ENCODE assay signal across 19 cellular contexts in genomic region chr2:31962757-31963361, GRCh38. TPM values are rescaled to one million over a fixed set of nuclear protein-coding genes. Genes with fewer than 3 reads are reported as not detected.
DNase-seq lines count a peak whose midpoint lies in the region; ATAC-seq, FAIRE-seq and TF ChIP-seq lines count a peak whose summit lies in the region.
"Had no signal": no experiment of that assay in that cellular context is flagged by ENCODE, and none has a peak within 500 bp of the region (broad histone marks: within the 10 kb centered on the region; RNA-seq: fewer than 3 reads in every experiment).

No MANE protein-coding gene starts in this region.

- H3K23ac ChIP-seq in IMR-90 (ENCODE audit: low read depth, low read length), result no peak overlapping the region

- ATAC-seq in activated CD8-positive, alpha-beta memory T cell treated with anti-CD3 and anti-CD28 coated beads, Interleukin-2, amount 10 ng/mL, durations not matched to agents 7 days and 5 days, result peak; percentile 84
- no peak for ATAC-seq in IMR-90 (ENCODE audit: low read depth)
- ATAC-seq: left lung, sciatic nerve had no signal

- H3K56ac ChIP-seq in IMR-90 (ENCODE audit: extremely low read depth, insufficient read depth, low read length), result no peak overlapping the region

- H3K14ac ChIP-seq in IMR-90 (replicated peaks; ENCODE audit: low read depth, low read length), result no peak overlapping the region

- no peak overlapping the region for H3K4ac ChIP-seq in IMR-90 (ENCODE audit: low read depth, low read length)

- H4K20me1 ChIP-seq in IMR-90 (ENCODE audit: insufficient read depth, low read length), result peaks cover 33% of the 10 kb centered on the region

- CTCF ChIA-PET in activated CD8-positive, alpha-beta memory T cell treated with anti-CD3 and anti-CD28 coated beads, Interleukin-2, amount 10 ng/mL, durations not matched to agents 7 days and 5 days (lab: Charles Lee), result no interaction called here
- CTCF ChIA-PET in IMR-90 (lab: Yijun Ruan, JAX), result no interaction called here

- H3K79me1 ChIP-seq in IMR-90 (ENCODE audit: low read depth in 1 of 2, low read length in 2 of 2), result peaks cover 33 to 57% of the 10 kb centered on the region in 2 experiments

- no peak overlapping the region for H3K4me2 ChIP-seq in IMR-90 (ENCODE audit: low read depth, low read length)

- no peak for TF ChIP-seq POLR2A in IMR-90 (IDR thresholded peaks at IDR 0.05; ENCODE audit: low read depth, low read length)
- TF ChIP-seq POLR2A in H54 (IDR thresholded peaks at IDR 0.05; ENCODE audit: low read depth, low read length), result no peak

- no peak overlapping the region for H2BK120ac ChIP-seq in IMR-90 (ENCODE audit: low read depth, low read length)

- peak overlapping the region; percentile 60 for H3K27ac Mint-ChIP-seq in activated CD8-positive, alpha-beta memory T cell treated with anti-CD3 and anti-CD28 coated beads, Interleukin-2, amount 10 ng/mL, durations not matched to agents 7 days and 5 days
- peak overlapping the region; percentile 31 for H3K27ac Mint-ChIP-seq in activated T-helper 2 cell treated with anti-CD3 and anti-CD28 coated beads, Interferon-gamma antibody, Interleukin-2, Interleukin-4, amounts not matched to agents 10 μg/mL and 5 μg/mL and 100 μg/mL, durations not matched to agents 14 hours and 24 hours and 36 hours
- H3K27ac Mint-ChIP-seq: nephron had no signal

- FAIRE-seq in H54 (lab: Jason Lieb, UNC), result no peak
- FAIRE-seq: bronchial epithelial cell, endothelial cell of umbilical vein had no signal

- POLR2A ChIA-PET in IMR-90 (lab: Charles Lee; ENCODE audit: unreplicated experiment), result no interaction called here

- no peak overlapping the region for H2BK5ac ChIP-seq in IMR-90 (ENCODE audit: low read depth, low read length, poor library complexity, severe bottlenecking)

- no peak overlapping the region for H3K18ac ChIP-seq in IMR-90 (ENCODE audit: low read depth, low read length)

- no peaks in the 10 kb centered on the region for H3K27me3 Mint-ChIP-seq in activated CD8-positive, alpha-beta memory T cell treated with anti-CD3 and anti-CD28 coated beads, Interleukin-2, amount 10 ng/mL, durations not matched to agents 7 days and 5 days
- no peaks in the 10 kb centered on the region for H3K27me3 Mint-ChIP-seq in activated T-helper 2 cell treated with anti-CD3 and anti-CD28 coated beads, Interferon-gamma antibody, Interleukin-2, Interleukin-4, amounts not matched to agents 10 μg/mL and 5 μg/mL and 100 μg/mL, durations not matched to agents 14 hours and 24 hours and 36 hours (ENCODE audit: low read depth)

- no peak for TF ChIP-seq CTCF in IMR-90 (conservative IDR thresholded peaks at IDR 0.05; ENCODE audit: low read depth, low read length)

- H4K91ac ChIP-seq in IMR-90 (ENCODE audit: insufficient read depth, low read depth, low read length), result no peak overlapping the region

- H3K27ac ChIP-seq in IMR-90 (ENCODE audit: insufficient read depth, low read length), result no peak overlapping the region
- H3K27ac ChIP-seq: GM23248, left lung, Peyer's patch, vagina had no signal

- no peaks in the 10 kb centered on the region for H3K9me3 Mint-ChIP-seq in activated CD8-positive, alpha-beta memory T cell treated with anti-CD3 and anti-CD28 coated beads, Interleukin-2, amount 10 ng/mL, durations not matched to agents 7 days and 5 days (ENCODE audit: low read depth)
- no peaks in the 10 kb centered on the region for H3K9me3 Mint-ChIP-seq in activated T-helper 2 cell treated with anti-CD3 and anti-CD28 coated beads, Interferon-gamma antibody, Interleukin-2, Interleukin-4, amounts not matched to agents 10 μg/mL and 5 μg/mL and 100 μg/mL, durations not matched to agents 14 hours and 24 hours and 36 hours
- H3K9me3 Mint-ChIP-seq: nephron had no signal

- no peak overlapping the region for H2AK9ac ChIP-seq in IMR-90 (replicated peaks; ENCODE audit: low read depth, low read length, poor library complexity)

- no peak overlapping the region for H2BK20ac ChIP-seq in IMR-90 (ENCODE audit: low read depth, low read length)

- no peak overlapping the region for H4K8ac ChIP-seq in IMR-90 (ENCODE audit: low read depth in 2 of 2, low read length in 2 of 2)

- H3K36me3 ChIP-seq in IMR-90 (ENCODE audit: control insufficient read depth, insufficient read depth, low read length), result no peaks in the 10 kb centered on the region
- H3K36me3 ChIP-seq: Peyer's patch, vagina had no signal

- no peak overlapping the region for H3K9ac ChIP-seq in IMR-90 (ENCODE audit: low read depth, low read length)
- H3K9ac ChIP-seq: GM23248 had no signal

- intact Hi-C loops in IMR-90 (cut with micrococcal nuclease), result no loop called here
- intact Hi-C loops in activated T-helper 2 cell treated with anti-CD3 and anti-CD28 coated beads, Interferon-gamma antibody, Interleukin-2, Interleukin-4, amounts not matched to agents 10 μg/mL and 5 μg/mL and 100 μg/mL, durations not matched to agents 14 hours and 24 hours and 36 hours (cut with micrococcal nuclease), result loop anchor here (5.0 kb wide), 1 partner anchor 34 kb away; no protein-coding TSS in a partner anchor

- no peak overlapping the region for H3K4me3 Mint-ChIP-seq in activated CD8-positive, alpha-beta memory T cell treated with anti-CD3 and anti-CD28 coated beads, Interleukin-2, amount 10 ng/mL, durations not matched to agents 7 days and 5 days
- H3K4me3 Mint-ChIP-seq in activated T-helper 2 cell treated with anti-CD3 and anti-CD28 coated beads, Interferon-gamma antibody, Interleukin-2, Interleukin-4, amounts not matched to agents 10 μg/mL and 5 μg/mL and 100 μg/mL, durations not matched to agents 14 hours and 24 hours and 36 hours (ENCODE audit: low read depth), result no peak overlapping the region
- H3K4me3 Mint-ChIP-seq: nephron had no signal

- peaks cover 6% of the 10 kb centered on the region for H3K9me1 ChIP-seq in IMR-90 (ENCODE audit: insufficient read depth, low read length)

- peaks cover 47% of the 10 kb centered on the region for H3K4me1 Mint-ChIP-seq in activated CD8-positive, alpha-beta memory T cell treated with anti-CD3 and anti-CD28 coated beads, Interleukin-2, amount 10 ng/mL, durations not matched to agents 7 days and 5 days
- H3K4me1 Mint-ChIP-seq in activated T-helper 2 cell treated with anti-CD3 and anti-CD28 coated beads, Interferon-gamma antibody, Interleukin-2, Interleukin-4, amounts not matched to agents 10 μg/mL and 5 μg/mL and 100 μg/mL, durations not matched to agents 14 hours and 24 hours and 36 hours (ENCODE audit: low read depth), result peaks cover 42% of the 10 kb centered on the region
- H3K4me1 Mint-ChIP-seq: nephron had no signal

- H4K5ac ChIP-seq in IMR-90 (ENCODE audit: low read depth, low read length), result no peak overlapping the region

- no peak overlapping the region for H3K4me3 ChIP-seq in IMR-90 (ENCODE audit: insufficient read depth, low read depth, low read length)
- H3K4me3 ChIP-seq: GM23248, heart left ventricle, left lung, Peyer's patch, vagina had no signal

- no peaks in the 10 kb centered on the region for H3K9me3 ChIP-seq in IMR-90 (ENCODE audit: control insufficient read depth, insufficient read depth, low read length)
- H3K9me3 ChIP-seq: heart left ventricle, left lung, Peyer's patch, vagina had no signal

- no peak overlapping the region for H2AK5ac ChIP-seq in IMR-90 (ENCODE audit: low read depth, low read length)

- no peaks in the 10 kb centered on the region for H3K27me3 ChIP-seq in IMR-90 (ENCODE audit: control insufficient read depth, insufficient read depth, low read length)
- H3K27me3 ChIP-seq: heart left ventricle, left lung, Peyer's patch, vagina had no signal

- peaks cover 5% of the 10 kb centered on the region for H3K4me1 ChIP-seq in IMR-90 (ENCODE audit: control insufficient read depth, insufficient read depth, low read length)
- H3K4me1 ChIP-seq: Peyer's patch had no signal

- H3K36me3 Mint-ChIP-seq in activated CD8-positive, alpha-beta memory T cell treated with anti-CD3 and anti-CD28 coated beads, Interleukin-2, amount 10 ng/mL, durations not matched to agents 7 days and 5 days, result peaks cover 11% of the 10 kb centered on the region
- peaks cover 4% of the 10 kb centered on the region for H3K36me3 Mint-ChIP-seq in activated T-helper 2 cell treated with anti-CD3 and anti-CD28 coated beads, Interferon-gamma antibody, Interleukin-2, Interleukin-4, amounts not matched to agents 10 μg/mL and 5 μg/mL and 100 μg/mL, durations not matched to agents 14 hours and 24 hours and 36 hours (ENCODE audit: low read depth)

- H2BK15ac ChIP-seq in IMR-90 (ENCODE audit: low read depth, low read length), result no peak overlapping the region

- peak; percentile 73 for DNase-seq in activated CD8-positive, alpha-beta memory T cell treated with anti-CD3 and anti-CD28 coated beads, Interleukin-2, amount 10 ng/mL, durations not matched to agents 7 days and 5 days
- no peak for DNase-seq in activated CD8-positive, alpha-beta memory T cell treated with anti-CD3 and anti-CD28 coated beads, Interleukin-2, amount 50 U/mL, for 4 hours
- DNase-seq in IMR-90 (no peak), H54 (ENCODE audit: insufficient read length, low spot score) (no peak), GOT3 (lab: John Stamatoyannopoulos, UW) (no peak)
- DNase-seq in activated T-helper 2 cell treated with anti-CD3 and anti-CD28 coated beads, Interferon-gamma antibody, Interleukin-2, Interleukin-4, amounts not matched to agents 10 μg/mL and 5 μg/mL and 100 μg/mL, durations not matched to agents 14 hours and 24 hours and 36 hours (ENCODE audit: low spot score), result peak; percentile 24
- DNase-seq in stimulated activated CD4-positive, alpha-beta T cell treated with anti-CD3 and anti-CD28 coated beads, Interleukin-2, amount 100 ng/mL, for 48 hours, result peak; percentile 31 to 41
- no peak for DNase-seq in central memory CD4-positive, alpha-beta T cell
- DNase-seq: GM23248, left lung, MV-4-11, Peyer's patch, T-helper 9 cell had no signal

- dilution Hi-C loops in IMR-90 (cut with HindIII; ENCODE audit: low sequenced_read_pairs, unreplicated experiment), result no loop called here

- H2AFZ ChIP-seq in IMR-90 (replicated peaks; ENCODE audit: low read length, poor library complexity), result no peak overlapping the region
- H2AFZ ChIP-seq: GM23248 had no signal

- TF ChIP-seq RAD21 in IMR-90 (IDR thresholded peaks at IDR 0.05; ENCODE audit: low read length), result no peak

- WGBS in IMR-90 (ENCODE audit: extremely low coverage in 2 of 2, insufficient read length in 1 of 2), 2 experiments, result no CpG with 5 or more reads among the region's 2 CpGs

- no TSS peak for BruUV-seq in IMR-90 (replicated peaks; lab: Mats Ljungman, UMichigan)

- in situ Hi-C loops in IMR-90 (cut with MboI; ENCODE audit: low sequenced_read_pairs), result no loop called here

RNA-seq across cellular contexts. Expression of gene MEMO1, which starts 47.9 kb away (rescaled TPM):
- total RNA-seq in activated CD8-positive, alpha-beta memory T cell treated with anti-CD3 and anti-CD28 coated beads, Interleukin-2, amount 10 ng/mL, durations not matched to agents 7 days and 5 days, result 10 to 100 TPM; 44.3 to 49.7 TPM
- 23.7 and 33.6 TPM in 2 replicates for total RNA-seq in IMR-90 (2012; rRNA removed)
- 48.9 and 49.7 TPM in 2 replicates for polyA plus RNA-seq in IMR-90 (2012; rRNA removed)
- polyA plus RNA-seq in IMR-90 (2012; cell fraction: cytosol; rRNA removed), result 9.0 and 31.9 TPM in 2 replicates
- 31.3 and 47.1 TPM in 2 replicates for polyA plus RNA-seq in IMR-90 (2012; cell fraction: nucleus; rRNA removed; ENCODE audit: low replicate concordance)
- 63.7 and 64.8 TPM in 2 replicates for total RNA-seq in activated T-helper 2 cell treated with anti-CD3 and anti-CD28 coated beads, Interferon-gamma antibody, Interleukin-2, Interleukin-4, amounts not matched to agents 10 μg/mL and 5 μg/mL and 100 μg/mL, durations not matched to agents 14 hours and 24 hours and 36 hours

Comparison
In these comparisons a context has a peak if more than half of its experiments do, and no peak if none do; other contexts are left out.
1. DNase-seq: peak in activated CD8-positive, alpha-beta memory T cell treated with anti-CD3 and anti-CD28 coated beads, Interleukin-2, amount 10 ng/mL, durations not matched to agents 7 days and 5 days (single experiment), activated T-helper 2 cell treated with anti-CD3 and anti-CD28 coated beads, Interferon-gamma antibody, Interleukin-2, Interleukin-4, amounts not matched to agents 10 μg/mL and 5 μg/mL and 100 μg/mL, durations not matched to agents 14 hours and 24 hours and 36 hours (single experiment) and stimulated activated CD4-positive, alpha-beta T cell treated with anti-CD3 and anti-CD28 coated beads, Interleukin-2, amount 100 ng/mL, for 48 hours (2 of 2); none in activated CD8-positive, alpha-beta memory T cell treated with anti-CD3 and anti-CD28 coated beads, Interleukin-2, amount 50 U/mL, for 4 hours (single experiment), IMR-90 (single experiment), H54 (single experiment), central memory CD4-positive, alpha-beta T cell (single experiment) and GOT3 (single experiment).